28 cellular contexts compared by ENCODE assay signal in genomic region chr14:70005281-70005805, GRCh38.
DNase-seq lines count a peak whose midpoint lies in the region; ATAC-seq, FAIRE-seq and TF ChIP-seq lines count a peak whose summit lies in the region.
"Had no signal": no experiment of that assay in that cellular context is flagged by ENCODE, and none has a peak within 500 bp of the region (broad histone marks: within the 10 kb centered on the region; RNA-seq: fewer than 3 reads in every experiment).

No MANE protein-coding gene starts in this region.

- H2BK120ac ChIP-seq in IMR-90 (ENCODE audit: low read depth, low read length): peak overlapping the region; percentile 56; the same call in 1 of the 2 replicates

- ATAC-seq in IMR-90 (ENCODE audit: low read depth): peak; percentile 47
- peak; percentile 61 to 94 (median 78) for ATAC-seq in pancreas
- ATAC-seq: heart left ventricle, psoas muscle had no signal

- H3K4ac ChIP-seq in IMR-90 (ENCODE audit: low read depth, low read length): peak overlapping the region; percentile 9; the same call in 1 of the 2 replicates

- no peaks in the 10 kb centered on the region for H3K4me1 Mint-ChIP-seq in T-helper 2 cell treated with Interferon-gamma antibody and Interleukin-4, amounts not matched to agents 5 μg/mL and 100 μg/mL, for 36 hours (ENCODE audit: low read depth)
- H3K4me1 Mint-ChIP-seq: activated naive CD4-positive, alpha-beta T cell treated with anti-CD3 and anti-CD28 coated beads, Interleukin-2, amount 50 U/mL, for 24 hours had no signal

- H4K91ac ChIP-seq in IMR-90 (ENCODE audit: insufficient read depth, low read depth, low read length): peak overlapping the region; percentile 53; the same call in 1 of the 2 replicates

- CTCF ChIA-PET in AG04450 (lab: Charles Lee) (no interaction called here), IMR-90 (lab: Yijun Ruan, JAX) (no interaction called here)

- H3K9ac ChIP-seq in IMR-90 (ENCODE audit: low read depth, low read length): no peak overlapping the region
- H3K9ac ChIP-seq: BLaER1 had no signal

- H3K79me1 ChIP-seq in IMR-90 (ENCODE audit: low read depth in 1 of 2, low read length in 2 of 2): no peaks in the 10 kb centered on the region

- peak overlapping the region in 1 of 2 experiments; percentile 37; a peak in 1 of 4 replicates for H4K8ac ChIP-seq in IMR-90 (ENCODE audit: low read depth in 2 of 2, low read length in 2 of 2)

- intact Hi-C loops in IMR-90 (cut with micrococcal nuclease) (no loop called here), pancreas (cut with DNase I) (no loop called here)

- H3K56ac ChIP-seq in IMR-90 (ENCODE audit: extremely low read depth, insufficient read depth, low read length): no peak overlapping the region

- H3K18ac ChIP-seq in IMR-90 (ENCODE audit: low read depth, low read length): peak overlapping the region; percentile 19

- TF ChIP-seq POLR2A in IMR-90 (IDR thresholded peaks at IDR 0.05; ENCODE audit: low read depth, low read length): no peak

- FAIRE-seq in pancreas (lab: Jason Lieb, UNC): no peak

- H3K4me2 ChIP-seq in IMR-90 (ENCODE audit: low read depth, low read length): no peak overlapping the region
- H3K4me2 ChIP-seq: BLaER1 had no signal

- BruUV-seq in IMR-90 (replicated peaks; lab: Mats Ljungman, UMichigan): no TSS peak

- TF ChIP-seq CTCF in AG04450 (IDR thresholded peaks at IDR 0.05; ENCODE audit: low read depth, low read length): no peak
- no peak for TF ChIP-seq CTCF in IMR-90 (conservative IDR thresholded peaks at IDR 0.05; ENCODE audit: low read depth, low read length)
- TF ChIP-seq CTCF in pancreas (IDR thresholded peaks at IDR 0.05): no peak

- H3K4me3 ChIP-seq in AG04450 (ENCODE audit: low read depth, low read length) (no peak overlapping the region), IMR-90 (ENCODE audit: insufficient read depth, low read depth, low read length) (no peak overlapping the region), pancreas (no peak overlapping the region)
- H3K4me3 ChIP-seq: BLaER1, cardiac muscle cell, heart left ventricle, Peyer's patch, psoas muscle had no signal

- H3K36me3 ChIP-seq in IMR-90 (ENCODE audit: control insufficient read depth, insufficient read depth, low read length) (peaks cover under 1% of the 10 kb centered on the region), pancreas (no peaks in the 10 kb centered on the region)
- H3K36me3 ChIP-seq: BLaER1, cardiac muscle cell, heart left ventricle, neutrophil, Peyer's patch had no signal

- H2AK5ac ChIP-seq in IMR-90 (ENCODE audit: low read depth, low read length): no peak overlapping the region; the same call in 1 of the 2 replicates

- H3K4me1 ChIP-seq in IMR-90 (ENCODE audit: control insufficient read depth, insufficient read depth, low read length): peaks cover 16% of the 10 kb centered on the region
- H3K4me1 ChIP-seq in pancreas: peaks cover 0 to 10% (median 7%) of the 10 kb centered on the region in 3 donors
- H3K4me1 ChIP-seq: heart left ventricle, Peyer's patch, psoas muscle had no signal

- peak overlapping the region; percentile 39 for H3K27ac ChIP-seq in AG04450 (ENCODE audit: low read depth, low read length)
- peak overlapping the region; percentile 49; the same call in 1 of the 2 replicates for H3K27ac ChIP-seq in IMR-90 (ENCODE audit: insufficient read depth, low read length)
- peak overlapping the region in 1 of 4 donors; percentile 24 for H3K27ac ChIP-seq in pancreas
- H3K27ac ChIP-seq: BLaER1, cardiac muscle cell, heart left ventricle, neutrophil, Peyer's patch, psoas muscle had no signal

- H3K14ac ChIP-seq in IMR-90 (replicated peaks; ENCODE audit: low read depth, low read length): no peak overlapping the region

- no peaks in the 10 kb centered on the region for H3K36me3 Mint-ChIP-seq in T-helper 2 cell treated with Interferon-gamma antibody and Interleukin-4, amounts not matched to agents 5 μg/mL and 100 μg/mL, for 36 hours (ENCODE audit: low read depth)
- H3K36me3 Mint-ChIP-seq: activated CD4-positive, alpha-beta memory T cell treated with anti-CD3 and anti-CD28 coated beads for 36 hours; activated naive CD4-positive, alpha-beta T cell treated with anti-CD3 and anti-CD28 coated beads, Interleukin-2, amount 50 U/mL, for 24 hours had no signal

- no peak overlapping the region for H2BK20ac ChIP-seq in IMR-90 (ENCODE audit: low read depth, low read length)

- peaks cover 6% of the 10 kb centered on the region for H3K27me3 Mint-ChIP-seq in T-helper 2 cell treated with Interferon-gamma antibody and Interleukin-4, amounts not matched to agents 5 μg/mL and 100 μg/mL, for 36 hours (ENCODE audit: low read depth)
- H3K27me3 Mint-ChIP-seq: activated CD4-positive, alpha-beta memory T cell treated with anti-CD3 and anti-CD28 coated beads for 36 hours; activated naive CD4-positive, alpha-beta T cell treated with anti-CD3 and anti-CD28 coated beads, Interleukin-2, amount 50 U/mL, for 24 hours had no signal

- peaks cover 6% of the 10 kb centered on the region for H3K9me1 ChIP-seq in IMR-90 (ENCODE audit: insufficient read depth, low read length)

- H3K9me3 ChIP-seq in AG04450 (ENCODE audit: control insufficient read depth, insufficient read depth, low read length) (no peaks in the 10 kb centered on the region), IMR-90 (ENCODE audit: control insufficient read depth, insufficient read depth, low read length) (no peaks in the 10 kb centered on the region), pancreas (no peaks in the 10 kb centered on the region)
- H3K9me3 ChIP-seq: BLaER1, heart left ventricle, neutrophil, Peyer's patch, psoas muscle had no signal

- H3K27me3 ChIP-seq in AG04450 (ENCODE audit: control insufficient read depth, insufficient read depth, low read length) (no peaks in the 10 kb centered on the region), IMR-90 (ENCODE audit: control insufficient read depth, insufficient read depth, low read length) (no peaks in the 10 kb centered on the region), pancreas (no peaks in the 10 kb centered on the region)
- H3K27me3 ChIP-seq: BLaER1, cardiac muscle cell, neutrophil, Peyer's patch had no signal

- H3K27ac Mint-ChIP-seq in T-helper 2 cell treated with Interferon-gamma antibody and Interleukin-4, amounts not matched to agents 5 μg/mL and 100 μg/mL, for 36 hours: no peak overlapping the region
- H3K27ac Mint-ChIP-seq: activated CD4-positive, alpha-beta memory T cell treated with anti-CD3 and anti-CD28 coated beads for 36 hours; activated naive CD4-positive, alpha-beta T cell treated with anti-CD3 and anti-CD28 coated beads, Interleukin-2, amount 50 U/mL, for 24 hours; stimulated activated naive CD8-positive, alpha-beta T cell treated with anti-CD3 and anti-CD28 coated beads, Interleukin-15, Interleukin-2, amounts not matched to agents 100 ng/mL and 50 ng/mL, for 24 hours had no signal

- H4K5ac ChIP-seq in IMR-90 (ENCODE audit: low read depth, low read length): peak overlapping the region; percentile 3; the same call in 1 of the 2 replicates

- H2AFZ ChIP-seq in IMR-90 (replicated peaks; ENCODE audit: low read length, poor library complexity): no peak overlapping the region

- no peak overlapping the region for H2AK9ac ChIP-seq in IMR-90 (replicated peaks; ENCODE audit: low read depth, low read length, poor library complexity)

- WGBS in IMR-90 (ENCODE audit: extremely low coverage in 2 of 2, insufficient read length in 1 of 2), 2 experiments: no CpG with 5 or more reads among the region's 5 CpGs
- 73 to 74% methylated on average over 5 of the region's 5 CpGs for WGBS in pancreas, 2 donors

- H3K9me3 Mint-ChIP-seq in T-helper 2 cell treated with Interferon-gamma antibody and Interleukin-4, amounts not matched to agents 5 μg/mL and 100 μg/mL, for 36 hours: no peaks in the 10 kb centered on the region
- H3K9me3 Mint-ChIP-seq: activated CD4-positive, alpha-beta memory T cell treated with anti-CD3 and anti-CD28 coated beads for 36 hours; activated naive CD4-positive, alpha-beta T cell treated with anti-CD3 and anti-CD28 coated beads, Interleukin-2, amount 50 U/mL, for 24 hours; stimulated activated naive CD8-positive, alpha-beta T cell treated with anti-CD3 and anti-CD28 coated beads, Interleukin-15, Interleukin-2, amounts not matched to agents 100 ng/mL and 50 ng/mL, for 24 hours had no signal

- no peak for DNase-seq in AG04450 (ENCODE audit: low read depth, low spot score)
- no peak for DNase-seq in IMR-90
- DNase-seq in ecto neural progenitor cell (ENCODE audit: low spot score): peak; percentile 73
- peak in 1 of 6 donors; percentile 65 for DNase-seq in pancreas
- no peak for DNase-seq in DMS79 treated with DMSO at 0.1 percent for 48 hours (lab: John Stamatoyannopoulos, UW)
- no peak for DNase-seq in Ammon's horn (ENCODE audit: low spot score)
- DNase-seq in T-helper 2 cell treated with Interferon-gamma antibody and Interleukin-4, amounts not matched to agents 5 μg/mL and 100 μg/mL, for 36 hours (ENCODE audit: low spot score): no peak
- no peak for DNase-seq in occipital lobe (lab: John Stamatoyannopoulos, UW)
- DNase-seq: activated CD4-positive, alpha-beta memory T cell treated with anti-CD3 and anti-CD28 coated beads for 36 hours; activated CD8-positive, alpha-beta memory T cell treated with anti-CD3 and anti-CD28 coated beads, Interleukin-2, amount 50 U/mL, for 48 hours; COR-L47; cortex of kidney; foreskin fibroblast; heart left ventricle; Karpas-422; mammary epithelial cell; MV-4-11; NCI-H1436 treated with DMSO at 0.1 percent for 48 hours; NCI-H2171; NCI-H524 treated with DMSO at 0.1 percent for 48 hours; psoas muscle; SIG-M5 had no signal

- H4K20me1 ChIP-seq in IMR-90 (ENCODE audit: insufficient read depth, low read length): no peaks in the 10 kb centered on the region
- H4K20me1 ChIP-seq: BLaER1 had no signal

- TF ChIP-seq RAD21 in IMR-90 (IDR thresholded peaks at IDR 0.05; ENCODE audit: low read length): no peak

- in situ Hi-C loops in IMR-90 (cut with MboI; ENCODE audit: low sequenced_read_pairs): loop anchor here (25.0 kb wide), 1 partner anchor 418 kb away; no protein-coding TSS in a partner anchor

- POLR2A ChIA-PET in AG04450 (lab: Yijun Ruan, JAX) (no interaction called here), IMR-90 (lab: Charles Lee; ENCODE audit: unreplicated experiment) (no interaction called here)

- H2BK5ac ChIP-seq in IMR-90 (ENCODE audit: low read depth, low read length, poor library complexity, severe bottlenecking): no peak overlapping the region

- no peak overlapping the region for H3K4me3 Mint-ChIP-seq in T-helper 2 cell treated with Interferon-gamma antibody and Interleukin-4, amounts not matched to agents 5 μg/mL and 100 μg/mL, for 36 hours
- H3K4me3 Mint-ChIP-seq: activated CD4-positive, alpha-beta memory T cell treated with anti-CD3 and anti-CD28 coated beads for 36 hours; activated naive CD4-positive, alpha-beta T cell treated with anti-CD3 and anti-CD28 coated beads, Interleukin-2, amount 50 U/mL, for 24 hours; stimulated activated naive CD8-positive, alpha-beta T cell treated with anti-CD3 and anti-CD28 coated beads, Interleukin-15, Interleukin-2, amounts not matched to agents 100 ng/mL and 50 ng/mL, for 24 hours had no signal

- no peak overlapping the region for H3K23ac ChIP-seq in IMR-90 (ENCODE audit: low read depth, low read length)

- dilution Hi-C loops in IMR-90 (cut with HindIII; ENCODE audit: low sequenced_read_pairs, unreplicated experiment): no loop called here

- 0 out of 3 replicates have a peak overlapping the region, but pooled peaks have one; percentile 21 for H2BK15ac ChIP-seq in IMR-90 (ENCODE audit: low read depth, low read length)

TF ChIP-seq in IMR-90, 13 proteins besides CTCF, POLR2A, EP300 and RAD21 (continues in another document):
- no peak for TF ChIP-seq RFX5 (IDR thresholded peaks at IDR 0.05; ENCODE audit: low read depth, low read length)
